Comparison of ENCODE assay signal across 8 cellular contexts in the genomic region with DNA sequence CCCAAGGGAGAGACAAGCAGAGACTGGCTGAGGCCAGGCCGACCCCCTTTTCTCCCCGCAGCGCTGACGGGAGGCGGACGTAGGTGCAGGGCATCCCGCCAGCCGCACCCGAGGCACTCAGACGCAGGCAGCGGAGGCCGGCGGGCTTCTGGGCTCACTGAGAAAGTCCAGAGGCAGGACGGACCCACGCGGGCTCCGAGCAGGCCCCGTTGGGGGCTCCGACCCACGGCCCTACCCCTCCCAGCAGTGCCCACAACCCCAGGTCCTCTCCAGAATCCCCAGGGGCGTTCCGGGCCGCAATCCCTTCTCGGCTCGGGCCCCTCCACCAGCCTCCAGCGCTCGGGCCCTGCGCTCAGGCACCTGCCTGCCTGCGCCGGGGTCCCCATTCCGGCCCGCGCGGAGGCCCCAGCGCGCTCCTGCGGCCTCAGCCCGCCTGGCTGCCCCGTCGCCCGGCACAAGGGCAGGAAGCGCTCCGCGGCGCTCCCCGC. TPM values are rescaled to one million over a fixed set of nuclear protein-coding genes. Genes with fewer than 3 reads are reported as not detected.
A peak's percentile ranks its signal among the peaks of the same experiment; 100 is the strongest.
DNase-seq lines count a peak whose midpoint lies in the region; ATAC-seq and TF ChIP-seq lines count a peak whose summit lies in the region.

No MANE protein-coding gene starts in this region.

- H3K27me3 Mint-ChIP-seq in CD4-positive, CD25-positive, alpha-beta regulatory T cell: no peaks in the 10 kb centered on the region

- H3K4me1 ChIP-seq in CD4-positive, CD25-positive, alpha-beta regulatory T cell (ENCODE audit: control insufficient read depth, insufficient read depth, low read length, poor library complexity, severe bottlenecking): peaks cover 25% of the 10 kb centered on the region
- H3K4me1 ChIP-seq in adipocyte (ENCODE audit: control insufficient read depth, insufficient read depth, low read length) (peaks cover 32% of the 10 kb centered on the region), cardiac muscle cell (ENCODE audit: low read depth) (peaks cover 8% of the 10 kb centered on the region), trophoblast cell (ENCODE audit: control insufficient read depth in 1 of 2, insufficient read depth in 2 of 2, low read length in 2 of 2) (peaks cover 3 to 5% of the 10 kb centered on the region in 2 experiments), vagina (peaks cover 50% of the 10 kb centered on the region)

- peak overlapping the region; percentile 42 for H4K91ac ChIP-seq in trophoblast cell (ENCODE audit: low read depth, low read length)

- POLR2A ChIA-PET in RWPE1 (lab: Yijun Ruan, JAX; ENCODE audit: low non-redundant PET): interaction anchor here (0.7 kb wide), 1 partner anchor 14 kb away, joined by 3 read pairs; no protein-coding TSS in a partner anchor

- TF ChIP-seq CTCF in RWPE1 (conservative IDR thresholded peaks at IDR 0.05; ENCODE audit: low read depth) (no peak), cardiac muscle cell (IDR thresholded peaks at IDR 0.05; ENCODE audit: low read depth, low read length) (no peak), vagina (IDR thresholded peaks at IDR 0.05) (no peak)

- peak overlapping the region; percentile 82 for H3K27ac ChIP-seq in CD4-positive, CD25-positive, alpha-beta regulatory T cell (ENCODE audit: insufficient read depth, low read length, poor library complexity, severe bottlenecking)
- H3K27ac ChIP-seq in RWPE1: peak overlapping the region; percentile 83
- H3K27ac ChIP-seq in cardiac muscle cell: peak overlapping the region; percentile 92
- peak overlapping the region; percentile 67 for H3K27ac ChIP-seq in trophoblast cell (ENCODE audit: low read depth, low read length)
- peak overlapping the region; percentile 95 for H3K27ac ChIP-seq in vagina

- no peak overlapping the region for H3K23ac ChIP-seq in trophoblast cell (ENCODE audit: low read length)

- peak overlapping the region; percentile 26 for H3K4ac ChIP-seq in trophoblast cell (ENCODE audit: low read depth, low read length)

- H3K4me2 ChIP-seq in trophoblast cell (ENCODE audit: low read length): peak overlapping the region; percentile 69

- H3K4me3 ChIP-seq in CD4-positive, CD25-positive, alpha-beta regulatory T cell (ENCODE audit: low read depth, low read length): peak overlapping the region; percentile 82
- H3K4me3 ChIP-seq in adipocyte (ENCODE audit: low read length) (peak overlapping the region; percentile 84), cardiac muscle cell (peak overlapping the region; percentile 65), trophoblast cell (ENCODE audit: low read depth, low read length) (peak overlapping the region; percentile 98), vagina (peak overlapping the region; percentile 89 to 98)

- WGBS in trophoblast cell (ENCODE audit: extremely low coverage, insufficient coverage, insufficient read length): no CpG with 5 or more reads among the region's 46 CpGs

- H3K79me2 ChIP-seq in trophoblast cell (ENCODE audit: control insufficient read depth, insufficient read depth, low read length, poor library complexity): peaks cover 8% of the 10 kb centered on the region

- H3K79me1 ChIP-seq in trophoblast cell (ENCODE audit: low read length): peaks cover 7% of the 10 kb centered on the region

- H3K27ac Mint-ChIP-seq in CD4-positive, CD25-positive, alpha-beta regulatory T cell: peak overlapping the region in 2 of 3 donors; percentile 92 to 96

- CTCF ChIA-PET in RWPE1 (lab: Yijun Ruan, JAX): no interaction called here

- DNase-seq in CD4-positive, CD25-positive, alpha-beta regulatory T cell: peak in 2 of 3 donors; percentile 45 to 70
- DNase-seq in RWPE1 (ENCODE audit: low spot score): peak; percentile 57
- peak; percentile 84 for DNase-seq in adipocyte (ENCODE audit: low read depth)
- DNase-seq in cardiac muscle cell (ENCODE audit: low read depth in 1 of 2, low spot score in 1 of 2): peak; percentile 77 to 81
- DNase-seq in trophoblast cell: peak; percentile 18 to 42
- DNase-seq in vagina (ENCODE audit: extremely low spot score in 2 of 2): no peak

- H4K8ac ChIP-seq in trophoblast cell (ENCODE audit: low read depth, low read length): peak overlapping the region; percentile 67

- no peaks in the 10 kb centered on the region for H3K9me3 ChIP-seq in CD4-positive, CD25-positive, alpha-beta regulatory T cell (ENCODE audit: control insufficient read depth in 2 of 2, low read length in 2 of 2)
- no peaks in the 10 kb centered on the region for H3K9me3 ChIP-seq in adipocyte (ENCODE audit: control insufficient read depth, low read length)
- no peaks in the 10 kb centered on the region for H3K9me3 ChIP-seq in cardiac muscle cell (ENCODE audit: low read depth)
- no peaks in the 10 kb centered on the region for H3K9me3 ChIP-seq in trophoblast cell (ENCODE audit: insufficient read depth, low read depth, low read length)
- no peaks in the 10 kb centered on the region for H3K9me3 ChIP-seq in vagina

- H3K9me3 Mint-ChIP-seq in CD4-positive, CD25-positive, alpha-beta regulatory T cell: no peaks in the 10 kb centered on the region

- peak overlapping the region; percentile 92 to 97 (median 94) for H3K4me3 Mint-ChIP-seq in CD4-positive, CD25-positive, alpha-beta regulatory T cell

- H3K18ac ChIP-seq in trophoblast cell (ENCODE audit: low read length): peak overlapping the region; percentile 27

- H3K27me3 ChIP-seq in CD4-positive, CD25-positive, alpha-beta regulatory T cell (ENCODE audit: control insufficient read depth, insufficient read depth, low read length): no peaks in the 10 kb centered on the region
- H3K27me3 ChIP-seq in adipocyte (replicated peaks; ENCODE audit: control insufficient read depth, insufficient read depth, low read length): no peaks in the 10 kb centered on the region
- H3K27me3 ChIP-seq in cardiac muscle cell: no peaks in the 10 kb centered on the region
- H3K27me3 ChIP-seq in trophoblast cell (ENCODE audit: insufficient read depth, low read length): no peaks in the 10 kb centered on the region
- H3K27me3 ChIP-seq in vagina: no peaks in the 10 kb centered on the region

- H3K9ac ChIP-seq in adipocyte (ENCODE audit: low read length) (peak overlapping the region; percentile 92), trophoblast cell (ENCODE audit: low read length) (peak overlapping the region; percentile 88)

- ATAC-seq in CD4-positive, CD25-positive, alpha-beta regulatory T cell (ENCODE audit: low read depth in 2 of 2): peak in 1 of 2 donors; percentile 1
- ATAC-seq in GM19395 (IDR thresholded peaks at IDR 0.05; ENCODE audit: unreplicated experiment) (peak; percentile 32), HG03521 (IDR thresholded peaks at IDR 0.05; ENCODE audit: unreplicated experiment) (peak; percentile 26)

- no peak for TF ChIP-seq POLR2A in vagina (IDR thresholded peaks at IDR 0.05)

- H3K4me1 Mint-ChIP-seq in CD4-positive, CD25-positive, alpha-beta regulatory T cell: peaks cover 27 to 52% (median 42%) of the 10 kb centered on the region in 4 donors

- H2AK5ac ChIP-seq in trophoblast cell (ENCODE audit: low read length): no peak overlapping the region

- intact Hi-C loops in vagina (cut with DNase I): no loop called here

- H2BK12ac ChIP-seq in trophoblast cell (ENCODE audit: low read length): no peak overlapping the region

- peak overlapping the region; percentile 5 for H2BK120ac ChIP-seq in trophoblast cell (ENCODE audit: insufficient read depth, low read length, poor library complexity)

- H2AFZ ChIP-seq in trophoblast cell (ENCODE audit: insufficient read depth, low read length, poor library complexity): peak overlapping the region; percentile 46

- peak overlapping the region; percentile 63 for H2BK5ac ChIP-seq in trophoblast cell (ENCODE audit: low read depth, low read length, poor library complexity)

- H3K36me3 ChIP-seq in CD4-positive, CD25-positive, alpha-beta regulatory T cell (ENCODE audit: control insufficient read depth, insufficient read depth, low read length): peaks cover 2% of the 10 kb centered on the region
- H3K36me3 ChIP-seq in adipocyte (ENCODE audit: control insufficient read depth, insufficient read depth, low read length, severe bottlenecking): no peaks in the 10 kb centered on the region
- H3K36me3 ChIP-seq in cardiac muscle cell: no peaks in the 10 kb centered on the region
- no peaks in the 10 kb centered on the region for H3K36me3 ChIP-seq in trophoblast cell (ENCODE audit: control insufficient read depth in 1 of 2, insufficient read depth in 2 of 2, low read length in 2 of 2)
- H3K36me3 ChIP-seq in vagina: no peaks in the 10 kb centered on the region

- H3K14ac ChIP-seq in trophoblast cell (ENCODE audit: low read length): peak overlapping the region; percentile 34

- H4K12ac ChIP-seq in trophoblast cell (ENCODE audit: low read depth, low read length): peak overlapping the region; percentile 17

- peaks cover 14% of the 10 kb centered on the region for H3K36me3 Mint-ChIP-seq in CD4-positive, CD25-positive, alpha-beta regulatory T cell

RNA-seq across cellular contexts. Expression of a gene that starts 0.5 kb away (rescaled TPM):
- total RNA-seq in CD4-positive, CD25-positive, alpha-beta regulatory T cell: 27.7 TPM
- 10 to 100 TPM; 12.9 to 21.3 (median 17.6) TPM for polyA plus RNA-seq in CD4-positive, CD25-positive, alpha-beta regulatory T cell
- total RNA-seq in cardiac muscle cell (11.6 and 21.1 TPM in 2 replicates), vagina (23.8 TPM)
- 11.3 and 13.9 TPM in 2 replicates for polyA plus RNA-seq in cardiac muscle cell
- 14.5 TPM in 2 replicates for polyA plus RNA-seq in trophoblast cell (2013)

Comparison
In these comparisons a context has a peak if more than half of its experiments do, and no peak if none do; other contexts are left out.
1. DNase-seq: peak in CD4-positive, CD25-positive, alpha-beta regulatory T cell (2 of 3), RWPE1 (single experiment), adipocyte (single experiment), cardiac muscle cell (2 of 2) and trophoblast cell (2 of 2); none in vagina (0 of 2).
2. Peak in every context shown above with its lines, with median percentiles within 50 percentile points of each other: H3K27ac ChIP-seq and H3K4me3 ChIP-seq.